Comparison of ENCODE assay signal across 8 cellular contexts in genomic region chr14:90061849-90062794, GRCh38. TPM values are rescaled to one million over a fixed set of nuclear protein-coding genes. Genes with fewer than 3 reads are reported as not detected.
DNase-seq lines count a peak whose midpoint lies in the region; ATAC-seq and TF ChIP-seq lines count a peak whose summit lies in the region.

TSS of gene KCNK13 (plus strand) at chr14:90061994. CDS start at chr14:90062206, 212 bp downstream.

- H3K36me3 Mint-ChIP-seq in MCF 10A (ENCODE audit: insufficient read depth, unreplicated experiment): no peaks in the 10 kb centered on the region

- H3K4me1 ChIP-seq in stomach smooth muscle (ENCODE audit: control insufficient read depth, insufficient read depth, low read length): peaks cover 19% of the 10 kb centered on the region

- H3K9me3 Mint-ChIP-seq in MCF 10A (ENCODE audit: unreplicated experiment): no peaks in the 10 kb centered on the region

- BruUV-seq in MCF 10A (replicated peaks; lab: Mats Ljungman, UMichigan): no TSS peak

- H3K9me3 ChIP-seq in stomach smooth muscle (ENCODE audit: control insufficient read depth in 2 of 2, low read length in 2 of 2): no peaks in the 10 kb centered on the region

- peaks cover 40 to 53% of the 10 kb centered on the region in 2 donors for H3K27me3 ChIP-seq in stomach smooth muscle (ENCODE audit: control insufficient read depth in 1 of 2, insufficient read depth in 2 of 2, low read length in 2 of 2)

- H3K9ac ChIP-seq in stomach smooth muscle (ENCODE audit: low read length in 2 of 2): no peak within 1 kb of the TSS

- H3K36me3 ChIP-seq in stomach smooth muscle (ENCODE audit: control insufficient read depth in 2 of 2, insufficient read depth in 2 of 2, low read length in 2 of 2): no peaks in the 10 kb centered on the region

- CTCF ChIA-PET in MCF 10A (lab: Yijun Ruan, JAX): no interaction called here

- no peak within 1 kb of the TSS for H3K27ac Mint-ChIP-seq in MCF 10A (ENCODE audit: low read depth, unreplicated experiment)

- peaks cover 66% of the 10 kb centered on the region for H3K27me3 Mint-ChIP-seq in MCF 10A (ENCODE audit: insufficient read depth, unreplicated experiment)

- no peak for TF ChIP-seq CTCF in MCF 10A (IDR thresholded peaks at IDR 0.05; ENCODE audit: unreplicated experiment)

- no peak within 1 kb of the TSS for H3K27ac ChIP-seq in stomach smooth muscle (ENCODE audit: low read length)

- DNase-seq in NCI-H82 (lab: John Stamatoyannopoulos, UW) (peak; percentile 52), NCI-H82 treated with DMSO at 0.1 percent for 48 hours (lab: John Stamatoyannopoulos, UW; ENCODE audit: unreplicated experiment) (no peak), NCI-H774 (lab: John Stamatoyannopoulos, UW) (peak; percentile 23), MCF 10A (ENCODE audit: unreplicated experiment) (no peak), left kidney (ENCODE audit: low read depth, low spot score) (peak; percentile 66)

- intact Hi-C loops in MCF 10A (cut with micrococcal nuclease): no loop called here

- no peaks in the 10 kb centered on the region for H3K4me1 Mint-ChIP-seq in MCF 10A (ENCODE audit: insufficient read depth, unreplicated experiment)

- ATAC-seq in HG03175 (IDR thresholded peaks at IDR 0.05; ENCODE audit: unreplicated experiment): no peak
- no peak for ATAC-seq in HG03139 (IDR thresholded peaks at IDR 0.05; ENCODE audit: unreplicated experiment)

- POLR2A ChIA-PET in MCF 10A (lab: Yijun Ruan, JAX): no interaction called here

- peak within 1 kb of the TSS; percentile 44 for H3K4me3 Mint-ChIP-seq in MCF 10A (ENCODE audit: unreplicated experiment)

- peak within 1 kb of the TSS; percentile 59 to 66 for H3K4me3 ChIP-seq in stomach smooth muscle (ENCODE audit: low read length in 2 of 2)

RNA-seq across cellular contexts. Expression of gene KCNK13, which starts in this region (rescaled TPM):
- not detected in 2 replicates for total RNA-seq in MCF 10A (2022)

Comparison
In these comparisons a context has a peak if more than half of its experiments do, and no peak if none do; other contexts are left out.
1. DNase-seq: peak in NCI-H82 (single experiment), NCI-H774 (single experiment) and left kidney (single experiment); none in NCI-H82 treated with DMSO at 0.1 percent for 48 hours (single experiment) and MCF 10A (single experiment).